In genomic region chr21:42924433-42924751, GRCh38 we compare ENCODE assay signal across 8 cellular contexts. TPM values are rescaled to one million over a fixed set of nuclear protein-coding genes. Genes with fewer than 3 reads are reported as not detected.
A peak's percentile ranks its signal among the peaks of the same experiment; 100 is the strongest.
DNase-seq lines count a peak whose midpoint lies in the region; ATAC-seq and TF ChIP-seq lines count a peak whose summit lies in the region.
"Had no signal": no experiment of that assay in that cellular context is flagged by ENCODE, and none has a peak within 500 bp of the region (broad histone marks: within the 10 kb centered on the region; RNA-seq: fewer than 3 reads in every experiment).

No MANE protein-coding gene starts in this region.

- no peaks in the 10 kb centered on the region for H3K36me3 ChIP-seq in PC-3 (ENCODE audit: low read depth, low read length)
- no peaks in the 10 kb centered on the region for H3K36me3 ChIP-seq in ectodermal cell (ENCODE audit: control insufficient read depth, insufficient read depth, low read length)
- no peaks in the 10 kb centered on the region for H3K36me3 ChIP-seq in adrenal gland (replicated peaks in 1 of 2)

- TF ChIP-seq CTCF in H9 (conservative IDR thresholded peaks at IDR 0.05) (no peak), PC-3 (conservative IDR thresholded peaks at IDR 0.05; ENCODE audit: low read depth, low read length) (no peak), progenitor cell of endocrine pancreas (IDR thresholded peaks at IDR 0.05; ENCODE audit: unreplicated experiment) (no peak), adrenal gland (IDR thresholded peaks at IDR 0.05) (no peak)

- intact Hi-C loops in PC-3 (cut with micrococcal nuclease) = loop anchor here (10.0 kb wide), 1 partner anchor 50 kb away; the partner anchor contains the start of gene PKNOX1
- intact Hi-C loops in adrenal gland (cut with DNase I) = loop anchor here in 1 of 2 donors (5.0 kb wide), 1 partner anchor 43 kb away; no protein-coding TSS in a partner anchor

- H2AFZ ChIP-seq in H9 (ENCODE audit: low read length) (no peak overlapping the region), PC-3 (ENCODE audit: low read length) (peak overlapping the region; percentile 67)

- H3K4me2 ChIP-seq in H9 (ENCODE audit: insufficient read depth, insufficient read length, low read length) = peak overlapping the region; percentile 34
- peak overlapping the region; percentile 38 for H3K4me2 ChIP-seq in PC-3 (ENCODE audit: low read length)

- TF ChIP-seq POLR2A in adrenal gland (IDR thresholded peaks at IDR 0.05) = no peak

- H4K8ac ChIP-seq in H9 (replicated peaks; ENCODE audit: insufficient read length, low read depth, low read length) = no peak overlapping the region

- H3K4ac ChIP-seq in H9 (ENCODE audit: low read depth, low read length) = no peak overlapping the region; the same call in 1 of the 2 replicates

- H3K79me2 ChIP-seq in H9 (ENCODE audit: insufficient read depth, low read length) = no peaks in the 10 kb centered on the region; the same call in 1 of the 2 replicates
- no peaks in the 10 kb centered on the region for H3K79me2 ChIP-seq in PC-3 (ENCODE audit: low read length)

- no peak overlapping the region for H4K5ac ChIP-seq in H9 (ENCODE audit: insufficient read length, low read depth, low read length)

- H3T11ph ChIP-seq in H9 (ENCODE audit: low read length) = no peak overlapping the region

- BruUV-seq in PC-3 (replicated peaks; lab: Mats Ljungman, UMichigan) = TSS peak; percentile 39

- peak overlapping the region; percentile 86; the same call in 1 of the 2 replicates for H3K14ac ChIP-seq in H9 (ENCODE audit: insufficient read depth, low read length)

- no peak for ATAC-seq in PC-3
- ATAC-seq in GM21737 (IDR thresholded peaks at IDR 0.05; ENCODE audit: unreplicated experiment) = no peak

- H3K27me3 Mint-ChIP-seq in H9 (ENCODE audit: low read depth) = peaks cover 1% of the 10 kb centered on the region; the same call in 1 of the 2 replicates
- H3K27me3 Mint-ChIP-seq in progenitor cell of endocrine pancreas = no peaks in the 10 kb centered on the region

- peaks cover 11% of the 10 kb centered on the region for H3K23me2 ChIP-seq in H9 (ENCODE audit: insufficient read length, low read depth, low read length, poor library complexity, severe bottlenecking)

- peak overlapping the region; percentile 90 for H3K27ac ChIP-seq in H9 (ENCODE audit: insufficient read length, low read depth, low read length)
- no peak overlapping the region for H3K27ac ChIP-seq in PC-3 (ENCODE audit: low read length)
- peak overlapping the region; percentile 64 for H3K27ac ChIP-seq in ectodermal cell (ENCODE audit: insufficient read depth, low read depth, low read length, poor library complexity, severe bottlenecking)
- H3K27ac ChIP-seq in adrenal gland = no peak overlapping the region

- H3K9me2 ChIP-seq in PC-3 (replicated peaks; ENCODE audit: low read length) = no peaks in the 10 kb centered on the region

- H2BK12ac ChIP-seq in H9 (ENCODE audit: insufficient read length, low read depth, low read length) = no peak overlapping the region

- no peaks in the 10 kb centered on the region for H3K79me1 ChIP-seq in H9 (ENCODE audit: insufficient read depth, low read depth, low read length, poor library complexity, severe bottlenecking)

- peaks cover 30 to 31% of the 10 kb centered on the region in 2 experiments for H3K4me1 Mint-ChIP-seq in H9
- H3K4me1 Mint-ChIP-seq in progenitor cell of endocrine pancreas (ENCODE audit: low read depth) = peaks cover 13% of the 10 kb centered on the region

- no peaks in the 10 kb centered on the region for H4K20me1 ChIP-seq in H9 (ENCODE audit: control insufficient read depth, insufficient read depth, insufficient read length)
- no peaks in the 10 kb centered on the region for H4K20me1 ChIP-seq in PC-3 (ENCODE audit: low read length)

- peak overlapping the region in 1 of 2 experiments; percentile 71; a peak in 3 of 5 replicates for H3K4me3 Mint-ChIP-seq in H9
- no peak overlapping the region for H3K4me3 Mint-ChIP-seq in progenitor cell of endocrine pancreas (ENCODE audit: low read depth)

- no peak overlapping the region for H2BK120ac ChIP-seq in H9 (ENCODE audit: low read depth, low read length, poor library complexity, severe bottlenecking)

- H3K23ac ChIP-seq in H9 (ENCODE audit: insufficient read length, low read depth, low read length) = no peak overlapping the region

- H3K4me1 ChIP-seq in H9 (ENCODE audit: insufficient read depth, low read length) = no peaks in the 10 kb centered on the region; the same call in 1 of the 2 replicates
- H3K4me1 ChIP-seq in PC-3 (ENCODE audit: insufficient read depth, low read length) = peaks cover 8% of the 10 kb centered on the region
- H3K4me1 ChIP-seq in ectodermal cell (ENCODE audit: control insufficient read depth, insufficient read depth, low read length) = peaks cover 5% of the 10 kb centered on the region
- H3K4me1 ChIP-seq in adrenal gland (replicated peaks in 1 of 2) = no peaks in the 10 kb centered on the region

- H3K9ac ChIP-seq in H9 (ENCODE audit: extremely low read depth, insufficient read length, low read length) (peak overlapping the region; percentile 94), PC-3 (ENCODE audit: low read length) (peak overlapping the region; percentile 47)

- no peaks in the 10 kb centered on the region for H3K9me3 Mint-ChIP-seq in H9
- H3K9me3 Mint-ChIP-seq in progenitor cell of endocrine pancreas (ENCODE audit: low read depth) = no peaks in the 10 kb centered on the region

- no peaks in the 10 kb centered on the region for H3K9me3 ChIP-seq in H9 (ENCODE audit: control insufficient read depth, low read depth, low read length)
- no peaks in the 10 kb centered on the region for H3K9me3 ChIP-seq in PC-3 (ENCODE audit: low read length)
- H3K9me3 ChIP-seq in ectodermal cell (ENCODE audit: control insufficient read depth, low read length) = no peaks in the 10 kb centered on the region
- no peaks in the 10 kb centered on the region for H3K9me3 ChIP-seq in adrenal gland (replicated peaks in 1 of 3)

- H3K56ac ChIP-seq in H9 (ENCODE audit: insufficient read length, low read depth, low read length) = no peak overlapping the region

- no peak overlapping the region for H2BK15ac ChIP-seq in H9 (ENCODE audit: low read depth, low read length)

- no CpG with 5 or more reads among the region's 6 CpGs for WGBS in H9 (ENCODE audit: extremely low coverage, insufficient read length, low lambda C conversion rate)
- WGBS in ectodermal cell, 2 experiments = 84 to 89% methylated on average over 6 of the region's 6 CpGs
- WGBS in adrenal gland, 4 donors = 89 to 92% (median 90%) methylated on average over 6 of the region's 6 CpGs

- CTCF ChIA-PET in PC-3 (lab: Charles Lee) = no interaction called here

- H2BK5ac ChIP-seq in H9 (ENCODE audit: insufficient read length, low read length) = no peak overlapping the region

- no peak overlapping the region for H2BK20ac ChIP-seq in H9 (ENCODE audit: low read depth, low read length, poor library complexity, severe bottlenecking)

- H3K4me3 ChIP-seq in PC-3 (ENCODE audit: low read length) (no peak overlapping the region), ectodermal cell (ENCODE audit: insufficient read depth, low read depth, low read length) (no peak overlapping the region), adrenal gland (no peak overlapping the region)

- H2AK5ac ChIP-seq in H9 (ENCODE audit: insufficient read length, low read length) = no peak overlapping the region

- POLR2A ChIA-PET in PC-3 (lab: Charles Lee; ENCODE audit: unreplicated experiment) = no interaction called here

- H3K18ac ChIP-seq in H9 (ENCODE audit: insufficient read length, low read depth, low read length) = peak overlapping the region; percentile 87

- no peaks in the 10 kb centered on the region for H3K27me3 ChIP-seq in H9 (ENCODE audit: insufficient read depth, low read length)
- H3K27me3 ChIP-seq in PC-3 (ENCODE audit: low read length) = no peaks in the 10 kb centered on the region
- H3K27me3 ChIP-seq in ectodermal cell (ENCODE audit: control insufficient read depth, insufficient read depth, low read length, poor library complexity, severe bottlenecking) = no peaks in the 10 kb centered on the region
- no peaks in the 10 kb centered on the region for H3K27me3 ChIP-seq in adrenal gland

- peak overlapping the region; percentile 97 to 99 (median 99) for H3K27ac Mint-ChIP-seq in H9
- peak overlapping the region; percentile 75 for H3K27ac Mint-ChIP-seq in progenitor cell of endocrine pancreas

- DNase-seq in H9 (no peak), PC-3 (no peak), progenitor cell of endocrine pancreas (ENCODE audit: low spot score, unreplicated experiment) (no peak), SK-N-DZ (ENCODE audit: low spot score) (no peak), adrenal gland (no peak)

- no peak overlapping the region for H4K91ac ChIP-seq in H9 (ENCODE audit: insufficient read length, low read depth, low read length)

- H3F3A ChIP-seq in PC-3 (ENCODE audit: low read length, unreplicated experiment) = no peaks in the 10 kb centered on the region

- peaks cover 4 to 7% (median 5%) of the 10 kb centered on the region in 3 experiments; a peak in 5 of 7 replicates for H3K36me3 Mint-ChIP-seq in H9 (ENCODE audit: insufficient read depth in 1 of 3, low read depth in 3 of 3)
- H3K36me3 Mint-ChIP-seq in progenitor cell of endocrine pancreas (ENCODE audit: insufficient read depth) = no peaks in the 10 kb centered on the region

RNA-seq across cellular contexts. Expression of gene ERVH48-1, which starts 1.0 kb away (rescaled TPM):
- 234 and 238 TPM in 2 replicates for total RNA-seq in H9 (2021)
- not detected in 2 replicates for total RNA-seq in PC-3 (2014; rRNA removed)
- polyA plus RNA-seq in ectodermal cell (2013, experiment 1 of 4) = 0.31 TPM
- 0.41 TPM for polyA plus RNA-seq in ectodermal cell (2013, experiment 2 of 4)
- polyA plus RNA-seq in ectodermal cell (2013, experiment 3 of 4) = 0.43 TPM
- polyA plus RNA-seq in ectodermal cell (2013, experiment 4 of 4) = 0.57 TPM
- 0.91 and 1.5 TPM in 2 replicates for total RNA-seq in progenitor cell of endocrine pancreas
- not detected in 2 replicates for polyA plus RNA-seq in SK-N-DZ (2014; cell fraction: cytosol; rRNA removed)
- polyA plus RNA-seq in SK-N-DZ (2014; cell fraction: nucleus; rRNA removed) = not detected in 2 replicates
- total RNA-seq in adrenal gland = not detected
- not detected for polyA plus RNA-seq in adrenal gland
- total RNA-seq: HT1080 had no signal

RNA-seq across cellular contexts. Expression of gene NDUFV3, which starts 31.3 kb away (rescaled TPM):
- total RNA-seq in H9 (2021) (32.6 and 35.6 TPM in 2 replicates), PC-3 (2014; rRNA removed) (61.6 and 65.8 TPM in 2 replicates), progenitor cell of endocrine pancreas (31.2 and 34.1 TPM in 2 replicates), adrenal gland (10 to 100 TPM; 30.4 to 43.5 (median 38.0) TPM)
- polyA plus RNA-seq in ectodermal cell (2013, experiment 1 of 4) = 32.6 TPM
- polyA plus RNA-seq in ectodermal cell (2013, experiment 2 of 4) = 35.3 TPM
- polyA plus RNA-seq in ectodermal cell (2013, experiment 3 of 4) = 25.2 TPM
- polyA plus RNA-seq in ectodermal cell (2013, experiment 4 of 4) = 26.8 TPM
- polyA plus RNA-seq in SK-N-DZ (2014; cell fraction: cytosol; rRNA removed) = 23.6 and 26.5 TPM in 2 replicates
- 17.2 and 17.4 TPM in 2 replicates for polyA plus RNA-seq in SK-N-DZ (2014; cell fraction: nucleus; rRNA removed)
- 10 to 100 TPM; 34.1 to 40.2 (median 34.8) TPM for polyA plus RNA-seq in adrenal gland

RNA-seq across cellular contexts. Expression of gene WDR4, which starts 45.1 kb away (rescaled TPM):
- total RNA-seq in H9 (2021) = 53.0 and 54.4 TPM in 2 replicates
- 35.3 and 53.8 TPM in 2 replicates for total RNA-seq in PC-3 (2014; rRNA removed)
- 17.4 TPM for polyA plus RNA-seq in ectodermal cell (2013, experiment 1 of 4)
- 17.5 TPM for polyA plus RNA-seq in ectodermal cell (2013, experiment 2 of 4)
- polyA plus RNA-seq in ectodermal cell (2013, experiment 3 of 4) = 13.8 TPM
- 11.3 TPM for polyA plus RNA-seq in ectodermal cell (2013, experiment 4 of 4)
- total RNA-seq in progenitor cell of endocrine pancreas = 21.4 and 22.5 TPM in 2 replicates
- polyA plus RNA-seq in SK-N-DZ (2014; cell fraction: cytosol; rRNA removed) = 13.2 and 13.3 TPM in 2 replicates
- 23.2 and 39.7 TPM in 2 replicates for polyA plus RNA-seq in SK-N-DZ (2014; cell fraction: nucleus; rRNA removed)
- total RNA-seq in adrenal gland = 10 to 100 TPM in 3 of 8 donors, 1 to 10 TPM in 5; 3.6 to 19.3 (median 6.9) TPM
- 1 to 10 TPM; 5.0 to 10.0 (median 6.3) TPM for polyA plus RNA-seq in adrenal gland

RNA-seq across cellular contexts. Expression of gene PKNOX1, which starts 50.0 kb away (rescaled TPM):
- total RNA-seq in H9 (2021) = 38.1 and 43.4 TPM in 2 replicates
- total RNA-seq in PC-3 (2014; rRNA removed) = 14.9 and 19.7 TPM in 2 replicates
- polyA plus RNA-seq in ectodermal cell (2013, experiment 1 of 4) = 9.8 TPM
- 6.9 TPM for polyA plus RNA-seq in ectodermal cell (2013, experiment 2 of 4)
- polyA plus RNA-seq in ectodermal cell (2013, experiment 3 of 4) = 9.1 TPM
- 7.9 TPM for polyA plus RNA-seq in ectodermal cell (2013, experiment 4 of 4)
- 27.7 and 30.1 TPM in 2 replicates for total RNA-seq in progenitor cell of endocrine pancreas
- polyA plus RNA-seq in SK-N-DZ (2014; cell fraction: cytosol; rRNA removed) = 18.2 and 23.8 TPM in 2 replicates
- 13.2 and 19.1 TPM in 2 replicates for polyA plus RNA-seq in SK-N-DZ (2014; cell fraction: nucleus; rRNA removed)
- total RNA-seq in adrenal gland = 10 to 100 TPM in 6 of 8 donors, 1 to 10 TPM in 2; 8.2 to 18.4 (median 12.6) TPM
- 10 to 100 TPM in 1 of 3 donors, 1 to 10 TPM in 2; 9.3 to 21.7 (median 9.6) TPM for polyA plus RNA-seq in adrenal gland

Comparison
In these comparisons a context has a peak if more than half of its experiments do, and no peak if none do; other contexts are left out.
1. H3K27ac ChIP-seq: peak in H9 (single experiment) and ectodermal cell (single experiment); none in PC-3 (single experiment) and adrenal gland (0 of 5).
2. RNA of gene ERVH48-1, which starts 1.0 kb away (total RNA-seq): 234 to 238 TPM in H9; 0.91 to 1.5 TPM in progenitor cell of endocrine pancreas, not detected in PC-3 and not detected in adrenal gland; every median in the first group is over 10 times any median in the second.